In genomic region chr7:139777948-139778841, GRCh38 we compare ENCODE assay signal across 8 cellular contexts. TPM values are rescaled to one million over a fixed set of nuclear protein-coding genes. Genes with fewer than 3 reads are reported as not detected.
DNase-seq lines count a peak whose midpoint lies in the region; ATAC-seq and TF ChIP-seq lines count a peak whose summit lies in the region.

Gene HIPK2 (minus strand): TSS chr7:139777998. CDS start chr7:139777623, 375 bp downstream.

- POLR2A ChIA-PET in activated CD4-positive, alpha-beta T cell treated with anti-CD3 and anti-CD28 coated beads, Interleukin-2, amount 10 ng/mL, durations not matched to agents 7 days and 5 days (lab: Charles Lee) = no interaction called here

- CTCF ChIA-PET in activated CD4-positive, alpha-beta T cell treated with anti-CD3 and anti-CD28 coated beads, Interleukin-2, amount 10 ng/mL, durations not matched to agents 7 days and 5 days (lab: Charles Lee) = interaction anchor here (0.5 to 2.9 kb wide), 4 partner anchors 9 to 224 kb away, joined by 3 to 7 read pairs (median 4); no protein-coding TSS in a partner anchor

- H3K9me3 Mint-ChIP-seq in activated CD4-positive, alpha-beta T cell treated with anti-CD3 and anti-CD28 coated beads, Interleukin-2, amount 10 ng/mL, durations not matched to agents 7 days and 5 days = no peaks in the 10 kb centered on the region

- peaks cover 7% of the 10 kb centered on the region for H3K36me3 Mint-ChIP-seq in activated CD4-positive, alpha-beta T cell treated with anti-CD3 and anti-CD28 coated beads, Interleukin-2, amount 10 ng/mL, durations not matched to agents 7 days and 5 days (ENCODE audit: low read depth)

- no peak for TF ChIP-seq POLR2A in GM18505 (IDR thresholded peaks at IDR 0.05; ENCODE audit: borderline replicate concordance, extremely low read depth, insufficient read depth, insufficient read length)

- H3K27ac Mint-ChIP-seq in activated CD4-positive, alpha-beta T cell treated with anti-CD3 and anti-CD28 coated beads, Interleukin-2, amount 10 ng/mL, durations not matched to agents 7 days and 5 days = peak within 1 kb of the TSS; percentile 98

- peaks cover 40% of the 10 kb centered on the region for H3K4me1 Mint-ChIP-seq in activated CD4-positive, alpha-beta T cell treated with anti-CD3 and anti-CD28 coated beads, Interleukin-2, amount 10 ng/mL, durations not matched to agents 7 days and 5 days

- H3K27me3 Mint-ChIP-seq in activated CD4-positive, alpha-beta T cell treated with anti-CD3 and anti-CD28 coated beads, Interleukin-2, amount 10 ng/mL, durations not matched to agents 7 days and 5 days = peaks cover 9% of the 10 kb centered on the region

- DNase-seq in NCI-H2227 treated with DMSO at 0.1 percent for 48 hours (lab: John Stamatoyannopoulos, UW) (peak; percentile 74), dedifferentiated amniotic fluid mesenchymal stem cell (ENCODE audit: extremely low spot score) (peak; percentile 50), left lobe of liver (ENCODE audit: low spot score) (peak; percentile 80)
- peak; percentile 71 for DNase-seq in activated CD4-positive, alpha-beta T cell treated with anti-CD3 and anti-CD28 coated beads, Interleukin-2, amount 10 ng/mL, durations not matched to agents 7 days and 5 days
- DNase-seq in stimulated activated CD4-positive, alpha-beta T cell treated with anti-CD3 and anti-CD28 coated beads, Interleukin-2, amount 100 ng/mL, for 24 hours = peak; percentile 67 to 73

- TF ChIP-seq CTCF in 22Rv1 (IDR thresholded peaks at IDR 0.05) = no peak

- ATAC-seq in GM18505 (IDR thresholded peaks at IDR 0.05; ENCODE audit: unreplicated experiment) (peak; percentile 62), HG03025 (IDR thresholded peaks at IDR 0.05; ENCODE audit: low FRiP score, unreplicated experiment) (peak; percentile 46), left lobe of liver (peak; percentile 79)

- peak within 1 kb of the TSS; percentile 83 for H3K27ac ChIP-seq in 22Rv1

- H3K4me3 Mint-ChIP-seq in activated CD4-positive, alpha-beta T cell treated with anti-CD3 and anti-CD28 coated beads, Interleukin-2, amount 10 ng/mL, durations not matched to agents 7 days and 5 days = peak within 1 kb of the TSS; percentile 98

RNA-seq across cellular contexts. Expression of gene HIPK2, which starts in this region (rescaled TPM):
- 10 to 100 TPM; 22.5 to 27.5 TPM for total RNA-seq in activated CD4-positive, alpha-beta T cell treated with anti-CD3 and anti-CD28 coated beads, Interleukin-2, amount 10 ng/mL, durations not matched to agents 7 days and 5 days
- total RNA-seq in left lobe of liver = 63.7 TPM

Comparison
In these comparisons a context has a peak if more than half of its experiments do, and no peak if none do; other contexts are left out.
1. Peak in every context shown above with its lines: DNase-seq, ATAC-seq and H3K27ac ChIP-seq.